In genomic region chr4:25233737-25234389, GRCh38 we compare ENCODE assay signal across 8 cellular contexts. TPM values are rescaled to one million over a fixed set of nuclear protein-coding genes. Genes with fewer than 3 reads are reported as not detected.
DNase-seq lines count a peak whose midpoint lies in the region; ATAC-seq and TF ChIP-seq lines count a peak whose summit lies in the region.

Gene PI4K2B (plus strand): TSS chr4:25234033. CDS start chr4:25234164, 131 bp downstream.

- H3K4me3 ChIP-seq in ovary (peak within 1 kb of the TSS; percentile 73), thyroid gland (replicated peaks in 1 of 3) (peak within 1 kb of the TSS; percentile 70 to 89 (median 74))

- intact Hi-C loops in ovary (cut with DNase I) (loop anchor here in 1 of 4 donors (10.0 kb wide), 1 partner anchor 69 kb away; the partner anchor contains the start of gene SEPSECS), thyroid gland (cut with DNase I) (loop anchor here (5.0 kb wide), 1 partner anchor 78 kb away; the partner anchor contains the start of gene ZCCHC4)

- DNase-seq in GM10248 (ENCODE audit: extremely low spot score) (peak; percentile 94), NCI-H1092 treated with DMSO at 0.1 percent for 48 hours (lab: John Stamatoyannopoulos, UW) (peak; percentile 86), SKM-1 (lab: John Stamatoyannopoulos, UW; ENCODE audit: unreplicated experiment) (peak; percentile 86), glomerular visceral epithelial cell (ENCODE audit: extremely low spot score) (peak; percentile 95), ovary (peak; percentile 79 to 90 (median 89)), thyroid gland (peak; percentile 91 to 94)
- peak; percentile 95 to 98 for DNase-seq in activated naive CD4-positive, alpha-beta T cell treated with anti-CD3 and anti-CD28 coated beads, Interleukin-2, amount 50 U/mL, for 72 hours (ENCODE audit: low spot score in 2 of 2)

- TF ChIP-seq POLR2A in ovary (IDR thresholded peaks at IDR 0.05) (peak; percentile 75), thyroid gland (IDR thresholded peaks at IDR 0.05) (peak; percentile 88 to 94)

- 1 to 2% (median 1%) methylated on average over 29 to 72 of the region's 72 CpGs for WGBS in ovary, 3 donors
- 2% methylated on average over 8 to 12 of the region's 72 CpGs for WGBS in thyroid gland, 2 donors

- H3K27ac ChIP-seq in ovary = peak within 1 kb of the TSS; percentile 93 to 98
- H3K27ac ChIP-seq in thyroid gland = peak within 1 kb of the TSS; percentile 92 to 98 (median 93)

- TF ChIP-seq EP300 in ovary (IDR thresholded peaks at IDR 0.05) = no peak

- peak; percentile 71 for ATAC-seq in HG02610 (IDR thresholded peaks at IDR 0.05; ENCODE audit: unreplicated experiment)
- ATAC-seq in activated naive CD4-positive, alpha-beta T cell treated with anti-CD3 and anti-CD28 coated beads, Interleukin-2, amount 50 U/mL, for 72 hours = peak; percentile 81 to 88

- H3K36me3 Mint-ChIP-seq in activated naive CD4-positive, alpha-beta T cell treated with anti-CD3 and anti-CD28 coated beads, Interleukin-2, amount 50 U/mL, for 72 hours = peaks cover 33 to 62% of the 10 kb centered on the region in 2 donors

- no peak for TF ChIP-seq CTCF in GM10248 (IDR thresholded peaks at IDR 0.05; ENCODE audit: control extremely low read depth, extremely low read depth, low read depth, missing control alignments)
- TF ChIP-seq CTCF in ovary (IDR thresholded peaks at IDR 0.05) = no peak
- peak in 1 of 6 experiments; percentile 2 for TF ChIP-seq CTCF in thyroid gland (IDR thresholded peaks at IDR 0.05)

- no peaks in the 10 kb centered on the region for H3K27me3 ChIP-seq in ovary
- H3K27me3 ChIP-seq in thyroid gland = no peaks in the 10 kb centered on the region

- H3K36me3 ChIP-seq in ovary (no peaks in the 10 kb centered on the region), thyroid gland (no peaks in the 10 kb centered on the region)

- no peaks in the 10 kb centered on the region for H3K9me3 ChIP-seq in ovary
- no peaks in the 10 kb centered on the region for H3K9me3 ChIP-seq in thyroid gland

- H3K4me1 ChIP-seq in ovary (ENCODE audit: insufficient read depth) (peaks cover 1% of the 10 kb centered on the region), thyroid gland (peaks cover 13 to 19% of the 10 kb centered on the region in 2 donors)

- peak within 1 kb of the TSS; percentile 93 for H3K27ac Mint-ChIP-seq in activated naive CD4-positive, alpha-beta T cell treated with anti-CD3 and anti-CD28 coated beads, Interleukin-2, amount 50 U/mL, for 72 hours

- peaks cover 5 to 34% of the 10 kb centered on the region in 2 donors for H3K9me3 Mint-ChIP-seq in activated naive CD4-positive, alpha-beta T cell treated with anti-CD3 and anti-CD28 coated beads, Interleukin-2, amount 50 U/mL, for 72 hours

- POLR2A ChIA-PET in GM10248 (lab: Yijun Ruan, JAX) = interaction anchor here (0.6 kb wide), 1 partner anchor 10 kb away, joined by 7 read pairs; no protein-coding TSS in a partner anchor

- CTCF ChIA-PET in GM10248 (lab: Yijun Ruan, JAX) = interaction anchor here (1.1 to 8.0 kb wide), 9 partner anchors 10 to 133 kb away, joined by 3 to 59 read pairs (median 4); partner anchors contain the start of gene ZCCHC4

RNA-seq across cellular contexts. Expression of gene PI4K2B, which starts in this region (rescaled TPM):
- 10 to 100 TPM; 34.5 to 44.6 TPM for total RNA-seq in activated naive CD4-positive, alpha-beta T cell treated with anti-CD3 and anti-CD28 coated beads, Interleukin-2, amount 50 U/mL, for 72 hours
- total RNA-seq in ovary (10 to 100 TPM in 1 of 7 donors, 1 to 10 TPM in 6; 7.3 to 10.1 (median 9.2) TPM), thyroid gland (10 to 100 TPM; 34.3 to 53.7 (median 49.1) TPM)
- 1 to 10 TPM; 4.7 to 4.9 TPM for polyA plus RNA-seq in ovary

Comparison
In these comparisons a context has a peak if more than half of its experiments do, and no peak if none do; other contexts are left out.
1. Peak in every context shown above with its lines: DNase-seq, ATAC-seq, H3K4me3 ChIP-seq and H3K27ac ChIP-seq.